In genomic region chr4:75671802-75672421, GRCh38 we compare ENCODE assay signal across 8 cellular contexts. TPM values are rescaled to one million over a fixed set of nuclear protein-coding genes. Genes with fewer than 3 reads are reported as not detected.
DNase-seq lines count a peak whose midpoint lies in the region; ATAC-seq lines count a peak whose summit lies in the region.

No MANE protein-coding gene starts in this region.

- H3K4me3 ChIP-seq in iPS DF 6.9 (ENCODE audit: low read length), result peak overlapping the region; percentile 86

- CTCF ChIA-PET in activated CD4-positive, alpha-beta memory T cell treated with anti-CD3 and anti-CD28 coated beads for 36 hours (lab: Charles Lee), result interaction anchor here (1.0 to 5.3 kb wide), 4 partner anchors 10 to 52 kb away, joined by 3 to 44 read pairs (median 4); partner anchors contain the start of gene USO1

- peak overlapping the region; percentile 99 for H3K27ac Mint-ChIP-seq in activated CD4-positive, alpha-beta memory T cell treated with anti-CD3 and anti-CD28 coated beads for 36 hours
- peak overlapping the region; percentile 99 for H3K27ac Mint-ChIP-seq in stimulated activated naive B cell treated with anti-CD40 and anti-IgM and Interleukin-4, amounts not matched to agents 10 μg/mL and 1 μg/mL and 100 μg/mL, for 72 hours

- no peaks in the 10 kb centered on the region for H3K27me3 ChIP-seq in iPS DF 6.9 (ENCODE audit: control insufficient read depth, insufficient read depth, low read length)

- peak; percentile 5 for DNase-seq in DMS 273 (lab: John Stamatoyannopoulos, UW; ENCODE audit: unreplicated experiment)
- no peak for DNase-seq in DMS 273 treated with DMSO at 0.1 percent for 48 hours (lab: John Stamatoyannopoulos, UW)
- no peak for DNase-seq in activated CD4-positive, alpha-beta memory T cell treated with anti-CD3 and anti-CD28 coated beads for 36 hours
- no peak for DNase-seq in iPS DF 6.9 (ENCODE audit: low read depth, low spot score)
- no peak for DNase-seq in stimulated activated naive B cell treated with anti-CD40 and anti-IgM and Interleukin-4, amounts not matched to agents 10 μg/mL and 1 μg/mL and 100 μg/mL, for 72 hours
- no peak for DNase-seq in ecto neural progenitor cell (ENCODE audit: low spot score)
- DNase-seq in activated gamma-delta T cell (lab: John Stamatoyannopoulos, UW), result no peak

- H3K4me1 Mint-ChIP-seq in activated CD4-positive, alpha-beta memory T cell treated with anti-CD3 and anti-CD28 coated beads for 36 hours (ENCODE audit: low read depth), result peaks cover 49% of the 10 kb centered on the region
- H3K4me1 Mint-ChIP-seq in stimulated activated naive B cell treated with anti-CD40 and anti-IgM and Interleukin-4, amounts not matched to agents 10 μg/mL and 1 μg/mL and 100 μg/mL, for 72 hours, result peaks cover 33 to 58% of the 10 kb centered on the region in 2 donors

- H3K27ac ChIP-seq in iPS DF 6.9 (ENCODE audit: low read length), result no peak overlapping the region

- peak overlapping the region; percentile 99 for H3K4me3 Mint-ChIP-seq in activated CD4-positive, alpha-beta memory T cell treated with anti-CD3 and anti-CD28 coated beads for 36 hours
- H3K4me3 Mint-ChIP-seq in stimulated activated naive B cell treated with anti-CD40 and anti-IgM and Interleukin-4, amounts not matched to agents 10 μg/mL and 1 μg/mL and 100 μg/mL, for 72 hours, result peak overlapping the region; percentile 97 to 98

- POLR2A ChIA-PET in activated CD4-positive, alpha-beta memory T cell treated with anti-CD3 and anti-CD28 coated beads for 36 hours (lab: Charles Lee), result interaction anchor here (1.6 to 3.5 kb wide), 4 partner anchors 12 to 157 kb away, joined by 4 to 46 read pairs (median 6); partner anchors contain the start of gene USO1

- H3K36me3 ChIP-seq in iPS DF 6.9 (ENCODE audit: control insufficient read depth, insufficient read depth, low read length), result no peaks in the 10 kb centered on the region

- WGBS in iPS DF 6.9 (ENCODE audit: insufficient coverage, insufficient read length), result no CpG with 5 or more reads among the region's 10 CpGs

- intact Hi-C loops in activated CD4-positive, alpha-beta memory T cell treated with anti-CD3 and anti-CD28 coated beads for 36 hours (cut with micrococcal nuclease), result loop anchor here (2.0 to 5.0 kb wide), 2 partner anchors 73 to 175 kb away; no protein-coding TSS in a partner anchor

- H3K4me1 ChIP-seq in iPS DF 6.9 (ENCODE audit: control insufficient read depth, insufficient read depth, low read length), result no peaks in the 10 kb centered on the region; the same call in 1 of the 2 replicates

- H3K9me3 Mint-ChIP-seq in activated CD4-positive, alpha-beta memory T cell treated with anti-CD3 and anti-CD28 coated beads for 36 hours, result no peaks in the 10 kb centered on the region
- H3K9me3 Mint-ChIP-seq in stimulated activated naive B cell treated with anti-CD40 and anti-IgM and Interleukin-4, amounts not matched to agents 10 μg/mL and 1 μg/mL and 100 μg/mL, for 72 hours, result no peaks in the 10 kb centered on the region

- peaks cover 3% of the 10 kb centered on the region for H3K27me3 Mint-ChIP-seq in activated CD4-positive, alpha-beta memory T cell treated with anti-CD3 and anti-CD28 coated beads for 36 hours
- H3K27me3 Mint-ChIP-seq in stimulated activated naive B cell treated with anti-CD40 and anti-IgM and Interleukin-4, amounts not matched to agents 10 μg/mL and 1 μg/mL and 100 μg/mL, for 72 hours, result no peaks in the 10 kb centered on the region

- no peaks in the 10 kb centered on the region for H3K9me3 ChIP-seq in iPS DF 6.9 (ENCODE audit: control insufficient read depth, insufficient read depth, low read length)

- no peak for ATAC-seq in stimulated activated naive B cell treated with anti-CD40 and anti-IgM and Interleukin-4, amounts not matched to agents 10 μg/mL and 1 μg/mL and 100 μg/mL, for 72 hours (replicated peaks)
- no peak for ATAC-seq in HG03175 (IDR thresholded peaks at IDR 0.05; ENCODE audit: unreplicated experiment)

- H3K36me3 Mint-ChIP-seq in activated CD4-positive, alpha-beta memory T cell treated with anti-CD3 and anti-CD28 coated beads for 36 hours, result peaks cover 20% of the 10 kb centered on the region
- peaks cover 18 to 22% of the 10 kb centered on the region in 2 donors for H3K36me3 Mint-ChIP-seq in stimulated activated naive B cell treated with anti-CD40 and anti-IgM and Interleukin-4, amounts not matched to agents 10 μg/mL and 1 μg/mL and 100 μg/mL, for 72 hours

RNA-seq across cellular contexts. Expression of gene G3BP2, which starts 1.3 kb away (rescaled TPM):
- 100 to 1,000 TPM; 137 to 144 TPM for total RNA-seq in activated CD4-positive, alpha-beta memory T cell treated with anti-CD3 and anti-CD28 coated beads for 36 hours

RNA-seq across cellular contexts. Expression of gene CDKL2, which starts 41.6 kb away (rescaled TPM):
- total RNA-seq in activated CD4-positive, alpha-beta memory T cell treated with anti-CD3 and anti-CD28 coated beads for 36 hours, result 1 to 10 TPM in 1 of 2 experiments, under 1 TPM in 1; 0.97 to 1.1 TPM

RNA-seq across cellular contexts. Expression of gene USO1, which starts 52.5 kb away (rescaled TPM):
- total RNA-seq in activated CD4-positive, alpha-beta memory T cell treated with anti-CD3 and anti-CD28 coated beads for 36 hours, result 10 to 100 TPM; 57.3 to 59.0 TPM
